ENCODE assay signal across 21 cellular contexts in the genomic region with DNA sequence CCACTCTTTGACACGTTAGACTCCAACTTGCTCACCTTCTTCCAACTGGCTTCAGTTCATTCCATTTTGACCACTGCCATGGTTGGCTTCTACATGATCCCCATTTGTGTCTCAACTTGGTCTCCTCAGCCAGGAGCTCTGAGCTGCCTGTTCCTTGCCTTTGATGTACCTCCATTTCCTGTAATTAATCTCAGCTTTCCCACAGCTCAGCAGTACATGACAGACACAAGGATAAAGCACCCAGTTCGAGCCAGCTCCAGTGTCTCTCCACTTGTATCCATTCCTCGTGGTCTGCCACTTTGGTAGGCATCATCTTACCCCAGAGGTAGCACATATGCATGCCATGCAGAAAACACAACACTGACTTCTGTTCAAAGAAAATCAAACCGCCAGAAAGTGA.
"Had no signal": no experiment of that assay in that cellular context is flagged by ENCODE, and none has a peak within 500 bp of the region (broad histone marks: within the 10 kb centered on the region; RNA-seq: fewer than 3 reads in every experiment).

No MANE protein-coding gene starts in this region.

- H3K9me3 ChIP-seq: esophagus muscularis mucosa, sigmoid colon had no signal

- H3K9me3 Mint-ChIP-seq: mesothelial cell of epicardium, WTC11 had no signal

- H3K4me3 Mint-ChIP-seq: activated naive CD8-positive, alpha-beta T cell; mesothelial cell of epicardium; naive thymus-derived CD8-positive, alpha-beta T cell; stimulated activated naive B cell treated with anti-CD40 and anti-IgM and Interleukin-4, amounts not matched to agents 10 μg/mL and 1 μg/mL and 100 μg/mL, for 72 hours; type B pancreatic cell; WTC11 had no signal

- H3K27ac Mint-ChIP-seq: activated naive CD8-positive, alpha-beta T cell; mesothelial cell of epicardium; stimulated activated naive B cell treated with anti-CD40 and anti-IgM and Interleukin-4, amounts not matched to agents 10 μg/mL and 1 μg/mL and 100 μg/mL, for 72 hours; type B pancreatic cell; WTC11 had no signal

- H3K36me3 Mint-ChIP-seq: activated naive CD8-positive, alpha-beta T cell; mesothelial cell of epicardium; naive thymus-derived CD8-positive, alpha-beta T cell; stimulated activated naive B cell treated with anti-CD40 and anti-IgM and Interleukin-4, amounts not matched to agents 10 μg/mL and 1 μg/mL and 100 μg/mL, for 72 hours; WTC11 had no signal

- H3K27me3 ChIP-seq: esophagus muscularis mucosa, sigmoid colon had no signal

- DNase-seq: activated CD4-positive, alpha-beta T cell treated with anti-CD3 and anti-CD28 coated beads, Interleukin-2, amount 50 U/mL, for 48 hours; activated CD8-positive, alpha-beta memory T cell treated with anti-CD3 and anti-CD28 coated beads, Interleukin-2, amount 50 U/mL, for 48 hours; activated effector memory CD4-positive, alpha-beta T cell treated with anti-CD3 and anti-CD28 coated beads, Interleukin-2, amount 50 U/mL, for 16 hours; activated T-cell treated with anti-CD3 and anti-CD28 coated beads, Interleukin-2, amount 50 U/mL, for 48 hours; glutamatergic neuron; hippocampal formation; kidney glomerular epithelial cell; left ventricle myocardium superior; mammary epithelial cell; naive thymus-derived CD8-positive, alpha-beta T cell; sigmoid colon; stimulated activated CD4-positive, alpha-beta T cell treated with anti-CD3 and anti-CD28 coated beads, Interleukin-2, amount 100 ng/mL, for 48 hours; stimulated activated CD8-positive, alpha-beta memory T cell treated with anti-CD3 and anti-CD28 coated beads, Interleukin-4, amount 100 ng/mL, for 48 hours; stimulated activated naive B cell treated with anti-CD40 and anti-IgM and Interleukin-4, amounts not matched to agents 10 μg/mL and 1 μg/mL and 100 μg/mL, for 72 hours; T-helper 9 cell had no signal

- H3K27me3 Mint-ChIP-seq: type B pancreatic cell had no signal

- H3K4me1 ChIP-seq: esophagus muscularis mucosa, sigmoid colon had no signal

- H3K36me3 ChIP-seq: esophagus muscularis mucosa, sigmoid colon had no signal

- H3K27ac ChIP-seq: coronary artery, esophagus muscularis mucosa, sigmoid colon had no signal

- H3K4me1 Mint-ChIP-seq: stimulated activated naive B cell treated with anti-CD40 and anti-IgM and Interleukin-4, amounts not matched to agents 10 μg/mL and 1 μg/mL and 100 μg/mL, for 72 hours had no signal

- H3K4me3 ChIP-seq: coronary artery, esophagus muscularis mucosa, sigmoid colon had no signal
